Comparison of ENCODE assay signal across 9 cellular contexts in the genomic region with DNA sequence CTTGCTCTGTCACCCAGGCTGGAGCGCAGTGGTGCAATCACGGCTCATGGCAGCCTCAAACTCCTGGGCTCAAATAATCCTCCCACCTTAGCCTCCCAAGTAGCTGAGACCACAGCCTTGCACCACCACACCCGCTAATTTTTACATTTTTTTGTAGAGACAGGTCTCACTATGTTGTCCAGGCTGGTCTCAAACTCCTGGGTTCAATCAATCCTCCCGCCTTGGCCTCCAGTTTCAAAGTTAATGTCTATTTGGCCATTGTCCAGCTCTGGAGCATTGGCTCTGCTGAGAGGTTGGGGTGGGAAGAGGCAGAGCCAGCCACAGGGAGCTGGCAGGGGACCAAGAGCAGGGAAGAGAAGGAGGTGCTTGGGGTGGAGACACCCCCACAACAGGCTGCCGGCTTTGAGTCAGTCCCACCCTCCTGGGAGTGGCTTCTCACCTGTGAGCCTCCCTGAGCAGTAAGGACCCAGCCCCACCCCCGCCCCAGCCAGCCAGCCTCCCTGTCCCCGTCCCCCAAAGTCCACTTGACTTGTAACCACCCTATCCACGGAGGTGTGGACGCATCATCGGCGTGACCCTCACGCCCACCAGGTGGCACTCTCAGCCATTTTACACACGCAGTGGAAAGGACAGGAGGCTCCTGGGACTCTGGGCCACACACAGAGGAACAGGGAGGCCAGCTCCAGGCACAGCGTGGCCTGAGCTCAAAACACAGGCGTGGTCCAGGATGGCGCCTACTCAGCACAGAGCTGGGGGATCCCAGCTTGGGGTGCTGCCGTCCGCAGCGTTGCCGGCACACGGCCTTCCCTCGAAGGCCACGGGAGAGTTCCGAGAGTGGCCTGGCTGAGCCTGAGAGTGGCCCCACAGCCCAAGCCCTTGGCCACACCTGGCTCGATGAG. TPM values are rescaled to one million over a fixed set of nuclear protein-coding genes. Genes with fewer than 3 reads are reported as not detected.
DNase-seq lines count a peak whose midpoint lies in the region; ATAC-seq, FAIRE-seq and TF ChIP-seq lines count a peak whose summit lies in the region.
"Had no signal": no experiment of that assay in that cellular context is flagged by ENCODE, and none has a peak within 500 bp of the region (broad histone marks: within the 10 kb centered on the region; RNA-seq: fewer than 3 reads in every experiment).

No MANE protein-coding gene starts in this region.

- H3K4me1 ChIP-seq in RWPE2 (ENCODE audit: insufficient read depth, poor library complexity, severe bottlenecking) (no peaks in the 10 kb centered on the region), pancreas (peaks cover 0 to 3% (median 0%) of the 10 kb centered on the region in 3 donors), upper lobe of right lung (peaks cover 7% of the 10 kb centered on the region)

- H3K9me3 ChIP-seq in RWPE2 (ENCODE audit: severe bottlenecking): no peaks in the 10 kb centered on the region
- H3K9me3 ChIP-seq in pancreas: no peaks in the 10 kb centered on the region
- H3K9me3 ChIP-seq in upper lobe of right lung: no peaks in the 10 kb centered on the region

- ATAC-seq in RWPE2 (ENCODE audit: low read depth) (peak; percentile 84), pancreas (peak; percentile 92 to 97 (median 96)), upper lobe of right lung (peak; percentile 92), HG02970 (IDR thresholded peaks at IDR 0.05; ENCODE audit: low FRiP score, unreplicated experiment) (no peak)

- H3K27ac ChIP-seq in RWPE2 (ENCODE audit: poor library complexity, severe bottlenecking) (no peak overlapping the region), pancreas (no peak overlapping the region), upper lobe of right lung (no peak overlapping the region)

- no peaks in the 10 kb centered on the region for H3K27me3 ChIP-seq in RWPE2 (ENCODE audit: insufficient read depth, poor library complexity, severe bottlenecking)
- no peaks in the 10 kb centered on the region for H3K27me3 ChIP-seq in pancreas
- no peaks in the 10 kb centered on the region for H3K27me3 ChIP-seq in upper lobe of right lung

- intact Hi-C loops in pancreas (cut with DNase I) (loop anchor here in 2 of 3 donors (5.0 kb wide), 3 partner anchors 50 to 395 kb away; no protein-coding TSS in a partner anchor), upper lobe of right lung (cut with DNase I) (no loop called here)

- peak; percentile 23 for DNase-seq in DMS114 treated with DMSO at 0.1 percent for 48 hours (lab: John Stamatoyannopoulos, UW; ENCODE audit: unreplicated experiment)
- peak; percentile 77 for DNase-seq in LoVo (ENCODE audit: low spot score)
- DNase-seq in RWPE2 (ENCODE audit: low spot score): no peak
- DNase-seq in activated naive CD4-positive, alpha-beta T cell (lab: John Stamatoyannopoulos, UW): peak in 3 of 4 experiments; percentile 22 to 51 (median 36)
- peak; percentile 51 for DNase-seq in germinal center (ENCODE audit: low spot score)
- DNase-seq in pancreas: peak in 5 of 6 donors; percentile 73 to 90 (median 82)
- DNase-seq in upper lobe of right lung: peak; percentile 89

- no peak overlapping the region for H3K4me3 ChIP-seq in RWPE2 (ENCODE audit: severe bottlenecking)
- H3K4me3 ChIP-seq in pancreas: no peak overlapping the region
- H3K4me3 ChIP-seq in upper lobe of right lung: no peak overlapping the region

- no peaks in the 10 kb centered on the region for H3K36me3 ChIP-seq in RWPE2 (ENCODE audit: low read depth)
- no peaks in the 10 kb centered on the region for H3K36me3 ChIP-seq in pancreas
- H3K36me3 ChIP-seq in upper lobe of right lung: no peaks in the 10 kb centered on the region

- TF ChIP-seq CTCF in RWPE2 (IDR thresholded peaks at IDR 0.05; ENCODE audit: poor library complexity, severe bottlenecking) (peak; percentile 72), pancreas (IDR thresholded peaks at IDR 0.05) (peak; percentile 46 to 68 (median 64)), upper lobe of right lung (IDR thresholded peaks at IDR 0.05) (peak; percentile 60)

- 27 to 28% methylated on average over 25 of the region's 25 CpGs for WGBS in pancreas, 2 donors

- no peak for FAIRE-seq in pancreas (lab: Jason Lieb, UNC)
- FAIRE-seq: TTC549 had no signal

RNA-seq across cellular contexts. Expression of a gene that starts 22.8 kb away (rescaled TPM):
- total RNA-seq in pancreas: under 1 TPM in 4 of 6 donors, not detected in 2; 0.12 to 0.51 (median 0.27) TPM
- under 1 TPM; 0.11 to 0.12 TPM for polyA plus RNA-seq in pancreas
- not detected for total RNA-seq in upper lobe of right lung

RNA-seq across cellular contexts. Expression of a gene that starts 23.5 kb away (rescaled TPM):
- total RNA-seq in pancreas (10 to 100 TPM; 24.9 to 49.6 (median 30.1) TPM), upper lobe of right lung (72.5 TPM)
- 10 to 100 TPM; 24.3 to 40.1 TPM for polyA plus RNA-seq in pancreas
